Comparison of ENCODE assay signal across 4 cellular contexts in genomic region chr13:38933786-38934185, GRCh38.
TF ChIP-seq lines count a peak whose summit lies in the region.

No MANE protein-coding gene starts in this region.

TF ChIP-seq in HepG2, 621 proteins besides CTCF, POLR2A, EP300 and RAD21:
- TF ChIP-seq ZNF362 (CRISPR knock-in tag; IDR thresholded peaks at IDR 0.05; ENCODE audit: borderline replicate concordance) (no peak), ATF7 (IDR thresholded peaks at IDR 0.05) (peak; percentile 94), ATF7 (CRISPR knock-in tag; IDR thresholded peaks at IDR 0.05) (no peak), CBX1 (IDR thresholded peaks at IDR 0.05; ENCODE audit: low read depth) (no peak)

TF ChIP-seq in HEK293, 187 proteins besides CTCF, POLR2A, EP300 and RAD21 (continues in another document):
- no peak for TF ChIP-seq ZNF174 (tag by site-specific recombination; IDR thresholded peaks at IDR 0.05)
- TF ChIP-seq ZFP3 (tag by site-specific recombination; IDR thresholded peaks at IDR 0.05; ENCODE audit: low read depth) = no peak
- TF ChIP-seq ZNF629 (tag by site-specific recombination; IDR thresholded peaks at IDR 0.05) = 0 out of 2 replicates have a peak, but pooled peaks have one; percentile 22
- no peak for TF ChIP-seq ZNF132 (tag by site-specific recombination; IDR thresholded peaks at IDR 0.05; ENCODE audit: borderline replicate concordance)
- no peak for TF ChIP-seq ZNF670 (tag by site-specific recombination; IDR thresholded peaks at IDR 0.05; ENCODE audit: low read depth)
- no peak for TF ChIP-seq ZNF10 (tag by site-specific recombination; IDR thresholded peaks at IDR 0.05)
- no peak for TF ChIP-seq ZNF48 (tag by site-specific recombination; IDR thresholded peaks at IDR 0.05)
- TF ChIP-seq YY2 (tag by site-specific recombination; IDR thresholded peaks at IDR 0.05) = no peak
- no peak for TF ChIP-seq BCL11B (tag by site-specific recombination; IDR thresholded peaks at IDR 0.05; ENCODE audit: low read depth)
- no peak for TF ChIP-seq SP7 (tag by site-specific recombination; IDR thresholded peaks at IDR 0.05)
- no peak for TF ChIP-seq ZIC2 (tag by site-specific recombination; IDR thresholded peaks at IDR 0.05)
- peak; percentile 92 for TF ChIP-seq ATF2 (tag by site-specific recombination; IDR thresholded peaks at IDR 0.05; ENCODE audit: low read depth)
- 0 out of 2 replicates have a peak, but pooled peaks have one; percentile 6 for TF ChIP-seq PRDM6 (tag by site-specific recombination; IDR thresholded peaks at IDR 0.05)
- no peak for TF ChIP-seq INSM2 (tag by site-specific recombination; IDR thresholded peaks at IDR 0.05)
- TF ChIP-seq ZNF19 (tag by site-specific recombination; IDR thresholded peaks at IDR 0.05; ENCODE audit: low read depth) = no peak
- TF ChIP-seq ZNF561 (tag by site-specific recombination; IDR thresholded peaks at IDR 0.05; ENCODE audit: borderline replicate concordance) = no peak
- no peak for TF ChIP-seq ZNF621 (tag by site-specific recombination; IDR thresholded peaks at IDR 0.05)
- no peak for TF ChIP-seq ZSCAN30 (tag by site-specific recombination; IDR thresholded peaks at IDR 0.05)
- TF ChIP-seq ZNF366 (tag by site-specific recombination; conservative IDR thresholded peaks at IDR 0.05) = no peak
- TF ChIP-seq TCF7L2 (IDR thresholded peaks at IDR 0.05; ENCODE audit: borderline replicate concordance, low read depth, low read length) = no peak

TF ChIP-seq in GM12878, 131 proteins besides CTCF, POLR2A, EP300 and RAD21:
- TF ChIP-seq JUNB (IDR thresholded peaks at IDR 0.05) (no peak), ATF7 (IDR thresholded peaks at IDR 0.05; ENCODE audit: low read depth) (peak; percentile 49; the same call in 1 of the 2 replicates)

TF ChIP-seq in GM12891, 5 proteins besides CTCF, POLR2A, EP300 and RAD21:
- TF ChIP-seq POLR2AphosphoS5 (IDR thresholded peaks at IDR 0.05; ENCODE audit: low read depth, low read length) (no peak), TAF1 (IDR thresholded peaks at IDR 0.05; ENCODE audit: low read depth, low read length) (no peak), POU2F2 (IDR thresholded peaks at IDR 0.05; ENCODE audit: low read depth, low read length) (no peak), SPI1 (IDR thresholded peaks at IDR 0.05; ENCODE audit: low read depth, low read length) (no peak), PAX5 (IDR thresholded peaks at IDR 0.05; ENCODE audit: insufficient read depth, low read length, severe bottlenecking) (no peak)
